24 cellular contexts compared by ENCODE assay signal in the genomic region with DNA sequence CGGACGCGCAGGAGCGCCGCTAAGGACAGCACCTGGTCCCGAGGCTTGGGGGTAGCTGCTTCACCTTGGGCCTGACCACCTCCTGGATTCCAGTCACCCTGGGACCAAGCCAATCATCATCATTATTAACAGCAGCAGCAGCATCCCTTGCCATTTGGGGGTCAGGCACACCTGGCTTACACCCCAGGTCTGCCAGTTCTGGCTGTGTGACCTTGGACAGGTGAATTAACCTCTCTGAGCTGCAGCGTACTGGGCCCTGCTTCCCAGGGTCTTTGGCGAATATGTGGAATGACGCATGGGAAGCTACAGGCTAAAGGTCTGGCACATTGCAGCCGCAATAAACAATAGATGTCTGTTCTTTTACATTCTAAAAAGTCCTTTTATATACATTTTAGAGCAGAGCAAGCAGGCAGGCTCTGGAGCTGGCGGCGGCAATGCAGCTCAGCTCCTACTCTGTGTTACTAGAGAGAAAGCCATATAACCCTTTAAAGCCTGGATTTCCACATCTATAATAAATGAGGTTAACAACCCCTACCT.
A peak's percentile ranks its signal among the peaks of the same experiment; 100 is the strongest.
DNase-seq lines count a peak whose midpoint lies in the region; ATAC-seq, FAIRE-seq and TF ChIP-seq lines count a peak whose summit lies in the region.
"Had no signal": no experiment of that assay in that cellular context is flagged by ENCODE, and none has a peak within 500 bp of the region (broad histone marks: within the 10 kb centered on the region; RNA-seq: fewer than 3 reads in every experiment).

No MANE protein-coding gene starts in this region.

- H2BK20ac ChIP-seq in H1 (ENCODE audit: low read length): no peak overlapping the region

- H3K4ac ChIP-seq in H1 (replicated peaks; ENCODE audit: insufficient read length, low read depth, low read length): no peak overlapping the region
- H3K4ac ChIP-seq in mesendoderm (ENCODE audit: low read depth, low read length): no peak overlapping the region

- no peaks in the 10 kb centered on the region for H3K36me3 ChIP-seq in H1 (ENCODE audit: control insufficient read depth in 2 of 4, insufficient read depth in 4 of 4, low read length in 3 of 4)
- no peaks in the 10 kb centered on the region for H3K36me3 ChIP-seq in mesendoderm (ENCODE audit: control insufficient read depth, insufficient read depth, low read length)
- H3K36me3 ChIP-seq: ascending aorta, prostate gland, SJSA1 had no signal

- H2AK5ac ChIP-seq in H1 (ENCODE audit: low read depth, low read length): no peak overlapping the region
- no peak overlapping the region for H2AK5ac ChIP-seq in mesendoderm (ENCODE audit: low read length)

- H3K27ac ChIP-seq in RWPE1 (peak overlapping the region; percentile 47; the same call in 1 of the 2 replicates), H1 (ENCODE audit: low read depth, low read length) (no peak overlapping the region), mesendoderm (ENCODE audit: low read depth, low read length) (no peak overlapping the region)
- H3K27ac ChIP-seq: ascending aorta, prostate gland, SJSA1, testis had no signal

- H3K79me2 ChIP-seq in H1 (ENCODE audit: control insufficient read depth in 1 of 2, insufficient read depth in 2 of 2, low read length in 2 of 2) (no peaks in the 10 kb centered on the region), mesendoderm (ENCODE audit: control insufficient read depth, insufficient read depth, low read length) (no peaks in the 10 kb centered on the region)

- TF ChIP-seq RAD21 in H1 (IDR thresholded peaks at IDR 0.05 in 1 of 2, conservative IDR thresholded peaks at IDR 0.05 in 1 of 2; ENCODE audit: low read depth in 2 of 2, low read length in 2 of 2): no peak

- H3K18ac ChIP-seq in H1 (ENCODE audit: extremely low read depth, low read length) (no peak overlapping the region), mesendoderm (ENCODE audit: low read length) (no peak overlapping the region)

- POLR2A ChIA-PET in RWPE1 (lab: Yijun Ruan, JAX; ENCODE audit: low non-redundant PET) (no interaction called here), H1 (lab: Charles Lee; ENCODE audit: partially characterized antibody) (interaction anchor here (1.1 to 1.5 kb wide), 2 partner anchors 9 to 83 kb away, joined by 3 to 4 read pairs; no protein-coding TSS in a partner anchor)

- H4K5ac ChIP-seq in H1 (ENCODE audit: insufficient read length, low read depth, low read length): no peak overlapping the region
- no peak overlapping the region for H4K5ac ChIP-seq in mesendoderm (ENCODE audit: low read length)

- FAIRE-seq in H1 (lab: Jason Lieb, UNC): no peak
- FAIRE-seq: frontal cortex, G401.6 had no signal

- H3K4me3 ChIP-seq in H1 (ENCODE audit: extremely low read depth in 1 of 4, insufficient read depth in 2 of 4, low read depth in 3 of 4, low read length in 4 of 4) (peak overlapping the region; percentile 19 to 58 (median 32); a peak in 7 of 8 replicates), mesendoderm (ENCODE audit: low read length) (no peak overlapping the region)
- H3K4me3 ChIP-seq: ascending aorta, prostate gland, SJSA1 had no signal

- DNase-seq in COLO829 (ENCODE audit: low spot score): peak; percentile 8
- DNase-seq in RWPE1 (ENCODE audit: low spot score): no peak
- no peak for DNase-seq in H1 (ENCODE audit: low read depth in 1 of 2, low spot score in 2 of 2)
- peak; percentile 40 for DNase-seq in mesendoderm
- no peak for DNase-seq in activated CD8-positive, alpha-beta memory T cell treated with anti-CD3 and anti-CD28 coated beads for 24 hours
- no peak for DNase-seq in AG08395 (ENCODE audit: low spot score)
- DNase-seq: activated CD4-positive, alpha-beta T cell treated with anti-CD3 and anti-CD28 coated beads, Interleukin-2, amount 10 ng/mL, durations not matched to agents 24 days and 14 days; activated CD8-positive, alpha-beta memory T cell treated with anti-CD3 and anti-CD28 coated beads, Interleukin-2, amount 10 ng/mL, durations not matched to agents 7 days and 5 days; activated naive CD4-positive, alpha-beta T cell treated with anti-CD3 and anti-CD28 coated beads, Interleukin-2, amount 50 U/mL, for 16 hours; CD4-positive, CD25-positive, alpha-beta regulatory T cell; DMS 273 treated with DMSO at 0.1 percent for 48 hours; left cardiac atrium; naive thymus-derived CD4-positive, alpha-beta T cell; NCI-H2107; NCI-H510A; stimulated activated CD4-positive, alpha-beta T cell treated with anti-CD3 and anti-CD28 coated beads, Interleukin-1b, Interleukin-23, amount 100 ng/mL, for 48 hours; testis had no signal

- CTCF ChIA-PET in RWPE1 (lab: Yijun Ruan, JAX): interaction anchor here (1.2 kb wide), 1 partner anchor 44 kb away, joined by 5 read pairs; no protein-coding TSS in a partner anchor
- CTCF ChIA-PET in H1 (lab: Charles Lee; ENCODE audit: partially characterized antibody): interaction anchor here (1.2 to 5.9 kb wide), 3 partner anchors 44 to 102 kb away, joined by 3 to 36 read pairs (median 9); no protein-coding TSS in a partner anchor

- H2BK12ac ChIP-seq in H1 (ENCODE audit: low read depth, low read length): peak overlapping the region; percentile 42; the same call in 1 of the 2 replicates

- no peak overlapping the region for H2BK15ac ChIP-seq in H1 (ENCODE audit: low read length)
- no peak overlapping the region for H2BK15ac ChIP-seq in mesendoderm (replicated peaks; ENCODE audit: low read depth)

- no peak for TF ChIP-seq EP300 in H1 (IDR thresholded peaks at IDR 0.05; ENCODE audit: borderline replicate concordance in 1 of 2, low read depth in 2 of 2, low read length in 2 of 2)

- H2BK120ac ChIP-seq in H1 (replicated peaks; ENCODE audit: low read depth, low read length) (no peak overlapping the region), mesendoderm (ENCODE audit: low read depth, low read length) (no peak overlapping the region)

- H3K56ac ChIP-seq in H1 (replicated peaks; ENCODE audit: insufficient read length, low read depth, low read length) (no peak overlapping the region), mesendoderm (ENCODE audit: low read length) (no peak overlapping the region)

- no peak for TF ChIP-seq CTCF in RWPE1 (conservative IDR thresholded peaks at IDR 0.05; ENCODE audit: low read depth)
- no peak for TF ChIP-seq CTCF in H1 (IDR thresholded peaks at IDR 0.05; ENCODE audit: control extremely low read depth in 1 of 3, insufficient read depth in 1 of 3, low read depth in 1 of 3, low read length in 3 of 3)

- no peaks in the 10 kb centered on the region for H3K9me3 ChIP-seq in H1 (ENCODE audit: insufficient read depth in 2 of 2, low read depth in 1 of 2, low read length in 1 of 2)
- H3K9me3 ChIP-seq: ascending aorta, prostate gland, SJSA1, testis had no signal

- TF ChIP-seq POLR2A in H1 (IDR thresholded peaks at IDR 0.05; ENCODE audit: control extremely low read depth in 1 of 2, low read depth in 2 of 2, low read length in 2 of 2): no peak

- no peak overlapping the region for H3K9ac ChIP-seq in H1 (replicated peaks in 1 of 4; ENCODE audit: extremely low read depth in 1 of 4, low read depth in 3 of 4, low read length in 3 of 4)
- no peak overlapping the region for H3K9ac ChIP-seq in mesendoderm (ENCODE audit: low read length)

- H3K23ac ChIP-seq in H1 (ENCODE audit: insufficient read length) (no peak overlapping the region), mesendoderm (ENCODE audit: low read length) (no peak overlapping the region)

- H4K91ac ChIP-seq in H1 (replicated peaks; ENCODE audit: insufficient read length, low read length): peak overlapping the region; percentile 51

- no peak for ATAC-seq in HG03439 (IDR thresholded peaks at IDR 0.05; ENCODE audit: unreplicated experiment)
- ATAC-seq in GM18909 (IDR thresholded peaks at IDR 0.05; ENCODE audit: poor library complexity, unreplicated experiment): no peak
- ATAC-seq: activated CD8-positive, alpha-beta memory T cell treated with anti-CD3 and anti-CD28 coated beads, Interleukin-2, amount 10 ng/mL, durations not matched to agents 7 days and 5 days; left cardiac atrium; naive thymus-derived CD4-positive, alpha-beta T cell had no signal

- peaks cover 7% of the 10 kb centered on the region; the same call in 1 of the 2 replicates for H3K23me2 ChIP-seq in H1 (ENCODE audit: low read depth, low read length)

- H2AFZ ChIP-seq in H1 (ENCODE audit: low read length): peak overlapping the region; percentile 28; the same call in 1 of the 2 replicates

- H3K79me1 ChIP-seq in H1 (ENCODE audit: low read depth, low read length) (no peaks in the 10 kb centered on the region), mesendoderm (ENCODE audit: low read length) (no peaks in the 10 kb centered on the region)

- peak overlapping the region; percentile 68 to 74 for H3K4me2 ChIP-seq in H1 (ENCODE audit: insufficient read depth in 1 of 2, low read depth in 2 of 2, low read length in 2 of 2)
- peak overlapping the region; percentile 39 for H3K4me2 ChIP-seq in mesendoderm (ENCODE audit: low read length)

- WGBS in H1 (ENCODE audit: extremely low coverage in 1 of 2, insufficient coverage in 1 of 2, insufficient read length in 1 of 2, insufficient replicate concordance in 2 of 2, low coverage in 1 of 2, low lambda C conversion rate in 2 of 2, missing lambda C conversion rate in 1 of 2), 2 experiments: 48% methylated on average over 12 of the region's 12 CpGs; no CpG with 5 or more reads in 1 of the 2 experiments
- no CpG with 5 or more reads among the region's 12 CpGs for WGBS in mesendoderm (ENCODE audit: extremely low coverage, insufficient coverage, low lambda C conversion rate)

- H3K14ac ChIP-seq in H1 (ENCODE audit: insufficient read length): no peak overlapping the region

- peaks cover 1 to 19% (median 15%) of the 10 kb centered on the region in 4 experiments for H3K27me3 ChIP-seq in H1 (replicated peaks in 1 of 4; ENCODE audit: control insufficient read depth in 3 of 4, extremely low read depth in 1 of 4, insufficient read depth in 3 of 4, low read length in 3 of 4)
- H3K27me3 ChIP-seq in mesendoderm (ENCODE audit: insufficient read depth, low read length, poor library complexity): no peaks in the 10 kb centered on the region
- H3K27me3 ChIP-seq: ascending aorta, testis had no signal

- H3K4me1 ChIP-seq in H1 (replicated peaks in 1 of 4; ENCODE audit: control insufficient read depth in 3 of 4, insufficient read depth in 4 of 4, low read length in 3 of 4) (peaks cover 0 to 5% (median 0%) of the 10 kb centered on the region in 4 experiments; a peak in 3 of 7 replicates), mesendoderm (ENCODE audit: control insufficient read depth, low read depth, low read length) (peaks cover 2% of the 10 kb centered on the region)
- H3K4me1 ChIP-seq: ascending aorta, prostate gland, SJSA1, testis had no signal

- H2BK5ac ChIP-seq in H1 (ENCODE audit: low read depth, low read length): no peak overlapping the region
- H2BK5ac ChIP-seq in mesendoderm (ENCODE audit: low read length): no peak overlapping the region

- H4K8ac ChIP-seq in H1 (ENCODE audit: extremely low read depth, insufficient read depth, low read length) (peak overlapping the region; percentile 87), mesendoderm (ENCODE audit: low read depth, low read length) (no peak overlapping the region)

- H4K20me1 ChIP-seq in H1 (replicated peaks in 1 of 2; ENCODE audit: control insufficient read depth in 1 of 2, insufficient read depth in 2 of 2, low read length in 2 of 2): no peaks in the 10 kb centered on the region

Comparison
In these comparisons a context has a peak if more than half of its experiments do, and no peak if none do; other contexts are left out.
1. DNase-seq: peak in COLO829 (single experiment) and mesendoderm (single experiment); none in RWPE1 (single experiment), H1 (0 of 2), activated CD8-positive, alpha-beta memory T cell treated with anti-CD3 and anti-CD28 coated beads for 24 hours (single experiment) and AG08395 (single experiment).